20 cellular contexts compared by ENCODE assay signal in genomic region chr15:76221085-76221767, GRCh38.
A peak's percentile ranks its signal among the peaks of the same experiment; 100 is the strongest.
DNase-seq lines count a peak whose midpoint lies in the region; ATAC-seq, FAIRE-seq and TF ChIP-seq lines count a peak whose summit lies in the region.
"Had no signal": no experiment of that assay in that cellular context is flagged by ENCODE, and none has a peak within 500 bp of the region (broad histone marks: within the 10 kb centered on the region; RNA-seq: fewer than 3 reads in every experiment).

No MANE protein-coding gene starts in this region.

- WGBS in A549 (ENCODE audit: missing lambda C conversion rate), result 92% methylated on average over 1 of the region's 1 CpG
- WGBS in suprapubic skin, result 93% methylated on average over 1 of the region's 1 CpG

- no TSS peak for BruUV-seq in Caco-2 (replicated peaks; lab: Mats Ljungman, UMichigan)

- DNase-seq in A549 (ENCODE audit: low read depth in 1 of 2, low spot score in 1 of 2) (no peak), Caco-2 (no peak), amniotic epithelial cell (ENCODE audit: low read depth) (peak; percentile 19), mucosa of descending colon (no peak), suprapubic skin (ENCODE audit: low spot score in 2 of 2) (no peak), GF-D8 (lab: John Stamatoyannopoulos, UW) (no peak)
- DNase-seq in activated CD8-positive, alpha-beta T cell treated with anti-CD3 and anti-CD28 coated beads, Interleukin-2, amount 10 ng/mL, durations not matched to agents 7 days and 5 days, result no peak
- DNase-seq: Calu3; CD4-positive, CD25-positive, alpha-beta regulatory T cell; CD8-positive, alpha-beta memory T cell; DMS53; DMS79 treated with DMSO at 0.1 percent for 48 hours; GM23248; H7; HCEC 1CT had no signal

- H3K9me3 ChIP-seq in A549, result 0 out of 3 replicates have a peak, but pooled peaks cover 3% of the 10 kb centered on the region
- no peaks in the 10 kb centered on the region for H3K9me3 ChIP-seq in Caco-2
- H3K9me3 ChIP-seq in mucosa of descending colon, result no peaks in the 10 kb centered on the region
- no peaks in the 10 kb centered on the region for H3K9me3 ChIP-seq in suprapubic skin

- no peak overlapping the region for H3K4me3 Mint-ChIP-seq in Caco-2 (ENCODE audit: unreplicated experiment)
- H3K4me3 Mint-ChIP-seq in activated CD8-positive, alpha-beta T cell treated with anti-CD3 and anti-CD28 coated beads, Interleukin-2, amount 10 ng/mL, durations not matched to agents 7 days and 5 days, result no peak overlapping the region
- H3K4me3 Mint-ChIP-seq: B cell; CD4-positive, CD25-positive, alpha-beta regulatory T cell; CD8-positive, alpha-beta memory T cell had no signal

- no peak for TF ChIP-seq EP300 in A549 (IDR thresholded peaks at IDR 0.05)
- TF ChIP-seq EP300 in suprapubic skin (IDR thresholded peaks at IDR 0.05), result no peak

- ATAC-seq in A549, result no peak
- ATAC-seq in mucosa of descending colon, result peak; percentile 74
- ATAC-seq in GM21528 (IDR thresholded peaks at IDR 0.05; ENCODE audit: low FRiP score, unreplicated experiment), result no peak
- ATAC-seq in activated CD8-positive, alpha-beta T cell treated with anti-CD3 and anti-CD28 coated beads, Interleukin-2, amount 10 ng/mL, durations not matched to agents 7 days and 5 days, result no peak

- TF ChIP-seq CTCF in A549 (IDR thresholded peaks at IDR 0.05), result no peak
- TF ChIP-seq CTCF in Caco-2 (IDR thresholded peaks at IDR 0.05; ENCODE audit: insufficient read depth in 1 of 2, low read depth in 1 of 2, low read length in 1 of 2, severe bottlenecking in 1 of 2, unreplicated experiment in 1 of 2), result no peak
- no peak for TF ChIP-seq CTCF in mucosa of descending colon (IDR thresholded peaks at IDR 0.05)
- no peak for TF ChIP-seq CTCF in suprapubic skin (IDR thresholded peaks at IDR 0.05)

- H3K27ac ChIP-seq in A549 (no peak overlapping the region), suprapubic skin (no peak overlapping the region)
- H3K27ac ChIP-seq: BLaER1, C4-2B, GM23248 had no signal

- no peaks in the 10 kb centered on the region; the same call in 1 of the 2 replicates for H3K36me3 ChIP-seq in Caco-2 (ENCODE audit: control insufficient read depth, insufficient read depth, low read length)
- no peaks in the 10 kb centered on the region for H3K36me3 ChIP-seq in mucosa of descending colon (ENCODE audit: low read depth)
- H3K36me3 ChIP-seq in suprapubic skin, result peaks cover 33% of the 10 kb centered on the region

- H3K4me1 ChIP-seq in A549 (peaks cover 19% of the 10 kb centered on the region), Caco-2 (0 out of 2 replicates have a peak, but pooled peaks cover 3% of the 10 kb centered on the region), mucosa of descending colon (ENCODE audit: low read depth) (peaks cover 8% of the 10 kb centered on the region), suprapubic skin (peaks cover 5% of the 10 kb centered on the region)
- H3K4me1 ChIP-seq: BLaER1 had no signal

- TF ChIP-seq POLR2A in A549 (IDR thresholded peaks at IDR 0.05; ENCODE audit: low read length), result no peak
- TF ChIP-seq POLR2A in suprapubic skin (IDR thresholded peaks at IDR 0.05), result no peak

- H3K27me3 ChIP-seq in Caco-2 (replicated peaks; ENCODE audit: control insufficient read depth, insufficient read depth, low read length) (no peaks in the 10 kb centered on the region), suprapubic skin (no peaks in the 10 kb centered on the region)
- H3K27me3 ChIP-seq: BLaER1 had no signal

- FAIRE-seq in A549 (lab: Jason Lieb, UNC), result peak; percentile 18
- FAIRE-seq: H1 had no signal

- H3K36me3 Mint-ChIP-seq in Caco-2 (ENCODE audit: insufficient read depth, unreplicated experiment), result peaks cover 55% of the 10 kb centered on the region
- peaks cover 37% of the 10 kb centered on the region for H3K36me3 Mint-ChIP-seq in activated CD8-positive, alpha-beta T cell treated with anti-CD3 and anti-CD28 coated beads, Interleukin-2, amount 10 ng/mL, durations not matched to agents 7 days and 5 days (ENCODE audit: low read depth)

- CTCF ChIA-PET in A549 (lab: Yijun Ruan, JAX), result interaction anchor here (0.6 to 1.3 kb wide), 3 partner anchors 27 to 107 kb away, joined by 3 to 6 read pairs (median 4); no protein-coding TSS in a partner anchor
- CTCF ChIA-PET in Caco-2 (lab: Charles Lee), result no interaction called here
- CTCF ChIA-PET in activated CD8-positive, alpha-beta T cell treated with anti-CD3 and anti-CD28 coated beads, Interleukin-2, amount 10 ng/mL, durations not matched to agents 7 days and 5 days (lab: Charles Lee), result interaction anchor here (0.8 to 1.2 kb wide), 2 partner anchors 31 to 36 kb away, joined by 3 read pairs; no protein-coding TSS in a partner anchor

- no peaks in the 10 kb centered on the region for H3K27me3 Mint-ChIP-seq in Caco-2 (ENCODE audit: insufficient read depth, unreplicated experiment)
- no peaks in the 10 kb centered on the region for H3K27me3 Mint-ChIP-seq in activated CD8-positive, alpha-beta T cell treated with anti-CD3 and anti-CD28 coated beads, Interleukin-2, amount 10 ng/mL, durations not matched to agents 7 days and 5 days (ENCODE audit: low read depth)
- H3K27me3 Mint-ChIP-seq: B cell; CD4-positive, CD25-positive, alpha-beta regulatory T cell had no signal

- no peak overlapping the region for H3K4me3 ChIP-seq in A549
- no peak overlapping the region for H3K4me3 ChIP-seq in Caco-2 (ENCODE audit: low read depth, low read length)
- no peak overlapping the region for H3K4me3 ChIP-seq in mucosa of descending colon
- H3K4me3 ChIP-seq in suprapubic skin, result no peak overlapping the region
- H3K4me3 ChIP-seq: BLaER1, GM23248 had no signal

- POLR2A ChIA-PET in A549 (lab: Yijun Ruan, JAX) (no interaction called here), Caco-2 (lab: Charles Lee) (no interaction called here)
- POLR2A ChIA-PET in activated CD8-positive, alpha-beta T cell treated with anti-CD3 and anti-CD28 coated beads, Interleukin-2, amount 10 ng/mL, durations not matched to agents 7 days and 5 days (lab: Charles Lee), result interaction anchor here (0.6 kb wide), 1 partner anchor 10 kb away, joined by 3 read pairs; no protein-coding TSS in a partner anchor

- H3K4me2 ChIP-seq in A549, result no peak overlapping the region
- H3K4me2 ChIP-seq: BLaER1 had no signal

- TF ChIP-seq RAD21 in A549 (conservative IDR thresholded peaks at IDR 0.05 in 1 of 2, IDR thresholded peaks at IDR 0.05 in 1 of 2), result no peak

- peaks cover 12% of the 10 kb centered on the region for H3K4me1 Mint-ChIP-seq in Caco-2 (ENCODE audit: low read depth, unreplicated experiment)
- H3K4me1 Mint-ChIP-seq in activated CD8-positive, alpha-beta T cell treated with anti-CD3 and anti-CD28 coated beads, Interleukin-2, amount 10 ng/mL, durations not matched to agents 7 days and 5 days (ENCODE audit: low read depth), result peaks cover 11% of the 10 kb centered on the region
- H3K4me1 Mint-ChIP-seq: B cell had no signal

- no peaks in the 10 kb centered on the region for H3K9me3 Mint-ChIP-seq in Caco-2 (ENCODE audit: unreplicated experiment)
- no peaks in the 10 kb centered on the region for H3K9me3 Mint-ChIP-seq in activated CD8-positive, alpha-beta T cell treated with anti-CD3 and anti-CD28 coated beads, Interleukin-2, amount 10 ng/mL, durations not matched to agents 7 days and 5 days (ENCODE audit: insufficient read depth)
- H3K9me3 Mint-ChIP-seq: CD8-positive, alpha-beta memory T cell had no signal

- H3K27ac Mint-ChIP-seq in Caco-2 (ENCODE audit: unreplicated experiment), result peak overlapping the region; percentile 61
- no peak overlapping the region for H3K27ac Mint-ChIP-seq in activated CD8-positive, alpha-beta T cell treated with anti-CD3 and anti-CD28 coated beads, Interleukin-2, amount 10 ng/mL, durations not matched to agents 7 days and 5 days
- H3K27ac Mint-ChIP-seq: B cell; CD4-positive, CD25-positive, alpha-beta regulatory T cell; CD8-positive, alpha-beta memory T cell had no signal

- intact Hi-C loops in Caco-2 (cut with micrococcal nuclease; ENCODE audit: unreplicated experiment) (no loop called here), mucosa of descending colon (cut with DNase I, micrococcal nuclease) (no loop called here)

TF ChIP-seq in A549, 52 proteins besides CTCF, POLR2A, EP300 and RAD21:
- TF ChIP-seq RFX5 (IDR thresholded peaks at IDR 0.05), result no peak
- TF ChIP-seq RCOR1 (IDR thresholded peaks at IDR 0.05; ENCODE audit: low read depth, low read length), result no peak
- no peak for TF ChIP-seq PHF8 (IDR thresholded peaks at IDR 0.05; ENCODE audit: borderline replicate concordance, low read depth)
- TF ChIP-seq, protein P1, sequence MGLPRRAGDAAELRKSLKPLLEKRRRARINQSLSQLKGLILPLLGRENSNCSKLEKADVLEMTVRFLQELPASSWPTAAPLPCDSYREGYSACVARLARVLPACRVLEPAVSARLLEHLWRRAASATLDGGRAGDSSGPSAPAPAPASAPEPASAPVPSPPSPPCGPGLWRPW (IDR thresholded peaks at IDR 0.05), result no peak
- TF ChIP-seq ZSCAN20 (CRISPR knock-in tag; IDR thresholded peaks at IDR 0.05), result no peak
